11 cellular contexts compared by ENCODE assay signal in the genomic region with DNA sequence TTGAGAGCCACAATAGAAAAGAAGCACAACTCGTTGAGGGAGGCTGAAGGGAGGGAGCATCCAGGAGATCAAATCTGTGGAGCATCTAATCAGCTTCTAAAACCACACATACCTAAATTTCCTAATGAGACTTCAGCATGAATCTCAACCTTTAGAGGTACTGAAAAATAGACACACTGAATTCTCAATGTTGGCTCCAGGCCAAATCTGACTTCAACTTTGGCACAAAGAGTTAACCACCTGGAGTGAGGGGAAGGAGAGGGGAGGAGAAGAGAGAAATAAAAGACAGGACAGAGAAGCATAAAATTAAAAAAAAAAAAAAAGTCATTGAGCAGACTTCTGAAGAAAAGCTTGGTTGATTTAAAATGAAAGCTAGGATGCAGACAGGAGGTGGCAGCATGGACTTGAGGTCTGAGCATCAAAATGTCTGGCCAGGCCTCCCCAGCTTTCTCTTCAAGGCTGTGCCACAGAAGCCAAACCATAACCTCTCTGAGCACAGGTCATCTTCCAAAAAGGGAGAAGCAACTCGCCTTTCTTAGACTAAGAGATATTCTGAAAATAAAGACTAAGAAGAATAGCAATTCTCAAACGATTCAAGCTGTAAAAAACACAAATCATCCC.
DNase-seq lines count a peak whose midpoint lies in the region; ATAC-seq, FAIRE-seq and TF ChIP-seq lines count a peak whose summit lies in the region.
"Had no signal": no experiment of that assay in that cellular context is flagged by ENCODE, and none has a peak within 500 bp of the region (broad histone marks: within the 10 kb centered on the region; RNA-seq: fewer than 3 reads in every experiment).

No MANE protein-coding gene starts in this region.

- intact Hi-C loops in HepG2 (cut with micrococcal nuclease; ENCODE audit: unreplicated experiment) = no loop called here

- ATAC-seq in HepG2 (no peak), HG03139 (IDR thresholded peaks at IDR 0.05; ENCODE audit: unreplicated experiment) (no peak), HG03432 (IDR thresholded peaks at IDR 0.05; ENCODE audit: unreplicated experiment) (no peak)

- no peak overlapping the region for H2AFZ ChIP-seq in HepG2 (ENCODE audit: low read length)

- in situ Hi-C loops in HepG2 (cut with HindIII; ENCODE audit: extremely low pct_ligation_motif_present, low pct_unique_long_range_greater_than_20kb) = no loop called here

- H3K9me3 ChIP-seq in HepG2 (ENCODE audit: low read length) = peaks cover 18% of the 10 kb centered on the region

- H3K4me3 ChIP-seq in cardiac fibroblast (replicated peaks in 1 of 2; ENCODE audit: low read depth in 2 of 2, low read length in 2 of 2) = no peak overlapping the region
- H3K4me3 ChIP-seq in HepG2 (replicated peaks in 1 of 3; ENCODE audit: insufficient read depth in 1 of 3, low read depth in 2 of 3, low read length in 3 of 3) = no peak overlapping the region

- FAIRE-seq in HepG2 (lab: Jason Lieb, UNC) (no peak), H54 (lab: Jason Lieb, UNC) (no peak)
- FAIRE-seq: keratinocyte had no signal

- no peaks in the 10 kb centered on the region for H3K79me2 ChIP-seq in HepG2 (ENCODE audit: insufficient read depth, low read length)

- TF ChIP-seq EP300 in Ishikawa (IDR thresholded peaks at IDR 0.05; ENCODE audit: borderline replicate concordance) = no peak
- TF ChIP-seq EP300 in HepG2 (IDR thresholded peaks at IDR 0.05; ENCODE audit: low read depth in 2 of 2, low read length in 2 of 2) = no peak
- TF ChIP-seq EP300 in HepG2 (CRISPR knock-in tag; IDR thresholded peaks at IDR 0.05; ENCODE audit: borderline replicate concordance) = no peak

- no peaks in the 10 kb centered on the region for H3K4me1 ChIP-seq in HepG2 (ENCODE audit: insufficient read depth, low read length)

- BruUV-seq in HepG2 (replicated peaks; lab: Mats Ljungman, UMichigan) = no TSS peak

- H3K36me3 ChIP-seq in HepG2 (replicated peaks in 1 of 2; ENCODE audit: control insufficient read depth in 1 of 2, insufficient read depth in 2 of 2, low read length in 2 of 2) = peaks cover 2 to 3% of the 10 kb centered on the region in 2 experiments; a peak in 1 of 5 replicates

- WGBS in HepG2 (ENCODE audit: low lambda C conversion rate) = 91% methylated on average over 3 of the region's 3 CpGs

- H3K27me3 ChIP-seq in HepG2 (ENCODE audit: control insufficient read depth in 1 of 2, insufficient read depth in 2 of 2, low read length in 2 of 2) = no peaks in the 10 kb centered on the region

- TF ChIP-seq RAD21 in Ishikawa (IDR thresholded peaks at IDR 0.05; ENCODE audit: low read depth) (peak; percentile 53), HepG2 (CRISPR knock-in tag; IDR thresholded peaks at IDR 0.05) (no peak)

- no peaks in the 10 kb centered on the region for H4K20me1 ChIP-seq in HepG2 (ENCODE audit: insufficient read depth, low read length)

- H3K4me2 ChIP-seq in HepG2 (ENCODE audit: low read depth, low read length) = no peak overlapping the region

- CTCF ChIA-PET in HepG2 (lab: Yijun Ruan, JAX; ENCODE audit: low intra/inter-chr PET ratio, low total read pairs) = no interaction called here

- no peak overlapping the region for H3K9ac ChIP-seq in HepG2 (ENCODE audit: insufficient read depth, low read depth, low read length)

- peak; percentile 41 for TF ChIP-seq CTCF in cardiac fibroblast (IDR thresholded peaks at IDR 0.05; ENCODE audit: low read depth, low read length)
- 0 out of 2 replicates have a peak, but pooled peaks have one; percentile 35 for TF ChIP-seq CTCF in HepG2 (CRISPR knock-in tag; IDR thresholded peaks at IDR 0.05)

- POLR2A ChIA-PET in HepG2 (lab: Yijun Ruan, JAX) = no interaction called here

- TF ChIP-seq POLR2A in HepG2 (IDR thresholded peaks at IDR 0.05; ENCODE audit: insufficient read depth in 1 of 2, low read depth in 2 of 2, low read length in 2 of 2) (no peak), H54 (IDR thresholded peaks at IDR 0.05; ENCODE audit: low read depth, low read length) (no peak)

- no peak overlapping the region for H3K27ac ChIP-seq in HepG2 (ENCODE audit: extremely low read length, insufficient read depth, low read length)

- peak; percentile 35 to 40 for DNase-seq in AML-193 (lab: John Stamatoyannopoulos, UW)
- DNase-seq in cardiac fibroblast (ENCODE audit: low read depth in 2 of 2) = peak; percentile 78 to 79
- DNase-seq in HepG2 (ENCODE audit: low spot score) = no peak
- no peak for DNase-seq in NCI-H187 (lab: John Stamatoyannopoulos, UW)
- no peak for DNase-seq in H54 (ENCODE audit: insufficient read length, low spot score)
- DNase-seq: activated B cell treated with CpG ODN at 0.5 μM for 24 hours, NCI-H1048 had no signal

TF ChIP-seq in Ishikawa, 13 proteins besides CTCF, POLR2A, EP300 and RAD21:
- TF ChIP-seq NFIC (IDR thresholded peaks at IDR 0.05) (peak; percentile 67), ZBTB7A (IDR thresholded peaks at IDR 0.05; ENCODE audit: low read depth) (no peak), TAF1 (IDR thresholded peaks at IDR 0.05; ENCODE audit: low read depth) (no peak), CEBPB (IDR thresholded peaks at IDR 0.05) (no peak)
TF ChIP-seq in Ishikawa: peak in this region for 1.

TF ChIP-seq in HepG2, 621 proteins besides CTCF, POLR2A, EP300 and RAD21:
- TF ChIP-seq ZNF768 (CRISPR knock-in tag; IDR thresholded peaks at IDR 0.05) (peak; percentile 65; the same call in 1 of the 2 replicates), NCOA5 (CRISPR knock-in tag; IDR thresholded peaks at IDR 0.05) (no peak), STAG1 (CRISPR knock-in tag; IDR thresholded peaks at IDR 0.05) (peak; percentile 54)
TF ChIP-seq in HepG2: peak in this region for 2.

Comparison
In these comparisons a context has a peak if more than half of its experiments do, and no peak if none do; other contexts are left out.
1. DNase-seq: peak in AML-193 (2 of 2) and cardiac fibroblast (2 of 2); none in HepG2 (single experiment), NCI-H187 (0 of 2) and H54 (single experiment).